In the genomic region with DNA sequence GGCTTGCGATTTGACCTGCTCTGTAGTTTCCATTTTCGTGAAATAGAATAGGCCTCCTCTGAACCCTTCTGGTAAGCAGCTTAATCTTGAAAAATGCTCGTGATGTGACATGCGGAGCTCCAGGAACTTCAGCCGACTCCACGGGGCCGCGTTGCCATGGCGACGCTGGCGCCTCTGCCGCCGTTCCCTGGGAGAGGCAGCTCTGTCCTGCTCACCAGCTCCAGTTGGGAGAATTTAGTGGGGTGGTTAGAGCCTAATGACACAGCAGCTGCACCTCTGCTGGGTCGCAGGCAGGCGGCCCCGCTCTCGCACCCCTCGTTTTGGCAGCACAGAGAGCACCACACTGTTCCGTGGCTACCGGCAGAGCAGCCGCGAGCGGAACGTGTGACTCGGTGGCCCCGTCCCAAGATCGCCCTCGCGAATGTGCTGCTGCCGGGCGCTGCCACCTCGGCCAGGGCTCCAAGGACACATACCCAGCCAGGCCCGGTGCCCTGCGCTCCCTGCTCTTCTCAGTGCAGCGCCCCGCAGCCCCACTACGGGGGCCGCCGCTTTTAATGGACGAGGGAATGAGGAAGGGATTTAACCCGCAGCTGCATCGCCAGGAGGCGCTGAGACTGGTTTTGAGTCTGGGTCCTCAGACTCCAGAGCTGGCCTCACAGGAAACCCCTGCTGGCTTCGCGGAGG, we compare ENCODE assay signal across 1 cellular context.
A peak's percentile ranks its signal among the peaks of the same experiment; 100 is the strongest.
TF ChIP-seq lines count a peak whose summit lies in the region.

No MANE protein-coding gene starts in this region.

TF ChIP-seq in H1, 55 proteins besides CTCF, POLR2A, EP300 and RAD21:
- no peak for TF ChIP-seq JUN (IDR thresholded peaks at IDR 0.05; ENCODE audit: low read depth, low read length)
- TF ChIP-seq HDAC6 (IDR thresholded peaks at IDR 0.05; ENCODE audit: low read depth, low read length): no peak
- TF ChIP-seq TEAD4 (IDR thresholded peaks at IDR 0.05; ENCODE audit: low read depth, low read length): no peak
- TF ChIP-seq BRCA1 (IDR thresholded peaks at IDR 0.05; ENCODE audit: low read depth, low read length): no peak
- TF ChIP-seq TAF1 (IDR thresholded peaks at IDR 0.05; ENCODE audit: low read depth, low read length): no peak
- TF ChIP-seq ASH2L (IDR thresholded peaks at IDR 0.05; ENCODE audit: low read length): peak; percentile 24
- TF ChIP-seq CHD7 (IDR thresholded peaks at IDR 0.05; ENCODE audit: insufficient replicate concordance, low read length): no peak
- TF ChIP-seq, protein P1, sequence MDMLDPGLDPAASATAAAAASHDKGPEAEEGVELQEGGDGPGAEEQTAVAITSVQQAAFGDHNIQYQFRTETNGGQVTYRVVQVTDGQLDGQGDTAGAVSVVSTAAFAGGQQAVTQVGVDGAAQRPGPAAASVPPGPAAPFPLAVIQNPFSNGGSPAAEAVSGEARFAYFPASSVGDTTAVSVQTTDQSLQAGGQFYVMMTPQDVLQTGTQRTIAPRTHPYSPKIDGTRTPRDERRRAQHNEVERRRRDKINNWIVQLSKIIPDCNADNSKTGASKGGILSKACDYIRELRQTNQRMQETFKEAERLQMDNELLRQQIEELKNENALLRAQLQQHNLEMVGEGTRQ (IDR thresholded peaks at IDR 0.05; ENCODE audit: low read length): no peak
- peak in 1 of 2 experiments; percentile 83; a peak in 2 of 4 replicates for TF ChIP-seq SIN3A (conservative IDR thresholded peaks at IDR 0.05 in 1 of 2, IDR thresholded peaks at IDR 0.05 in 1 of 2; ENCODE audit: low read depth in 1 of 2, low read length in 2 of 2)
- no peak for TF ChIP-seq MAFK (IDR thresholded peaks at IDR 0.05; ENCODE audit: low read depth, low read length)
- TF ChIP-seq POU5F1 (IDR thresholded peaks at IDR 0.05; ENCODE audit: low read depth, low read length): no peak
- TF ChIP-seq CHD2 (IDR thresholded peaks at IDR 0.05; ENCODE audit: low read length): no peak
- TF ChIP-seq FOSL1 (IDR thresholded peaks at IDR 0.05; ENCODE audit: insufficient read depth, low read depth, low read length): no peak
- TF ChIP-seq SRF (IDR thresholded peaks at IDR 0.05; ENCODE audit: low read depth, low read length): no peak
- no peak for TF ChIP-seq RXRA (IDR thresholded peaks at IDR 0.05; ENCODE audit: insufficient read depth, low read depth, low read length)
- no peak for TF ChIP-seq EGR1 (IDR thresholded peaks at IDR 0.05; ENCODE audit: borderline replicate concordance, low read depth, low read length)
- TF ChIP-seq TAF7 (optimal IDR thresholded peaks at IDR 0.05; ENCODE audit: borderline replicate concordance, low read depth, low read length): no peak
- no peak; the same call in 1 of the 2 replicates for TF ChIP-seq CREB1 (IDR thresholded peaks at IDR 0.05)
- TF ChIP-seq SIRT6 (IDR thresholded peaks at IDR 0.05; ENCODE audit: low read length): no peak
- 0 out of 4 replicates have a peak, but pooled peaks of 1 of the 2 experiments have one; percentile 24 for TF ChIP-seq HDAC2 (IDR thresholded peaks at IDR 0.05; ENCODE audit: borderline replicate concordance in 1 of 2, low read depth in 2 of 2, low read length in 2 of 2)
- no peak for TF ChIP-seq JUND (IDR thresholded peaks at IDR 0.05; ENCODE audit: low read length)
- TF ChIP-seq KDM4A (IDR thresholded peaks at IDR 0.05; ENCODE audit: low read depth, low read length, severe bottlenecking): peak; percentile 49
- TF ChIP-seq TCF12 (IDR thresholded peaks at IDR 0.05; ENCODE audit: low read depth, low read length): no peak
- TF ChIP-seq CHD1 (IDR thresholded peaks at IDR 0.05; ENCODE audit: low read depth, low read length): no peak
- TF ChIP-seq SP2 (IDR thresholded peaks at IDR 0.05; ENCODE audit: low read length): no peak
- TF ChIP-seq RFX5 (IDR thresholded peaks at IDR 0.05; ENCODE audit: borderline replicate concordance, low read depth, low read length): no peak
